In the genomic region with DNA sequence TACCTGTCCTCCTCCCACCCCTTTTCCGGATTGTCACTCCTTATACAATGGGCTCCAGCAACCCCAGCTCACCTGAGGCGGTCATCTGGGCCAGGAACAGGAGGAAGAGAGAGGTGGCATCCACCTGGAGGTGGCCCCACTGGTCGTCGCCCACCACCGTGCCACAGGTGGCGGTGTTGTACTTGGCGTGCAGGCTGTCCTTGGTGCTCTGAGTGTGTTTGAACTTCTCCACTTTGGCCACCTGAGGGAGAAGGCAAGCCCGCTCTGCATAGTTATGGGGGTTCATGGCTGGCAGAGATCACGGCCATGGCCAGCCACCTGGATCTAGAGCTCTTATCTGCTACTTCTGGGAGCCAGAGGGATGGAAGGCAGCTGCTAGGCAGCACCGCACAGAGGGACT, we compare ENCODE assay signal across 2 cellular contexts.
TF ChIP-seq lines count a peak whose summit lies in the region.

No MANE protein-coding gene starts in this region.

TF ChIP-seq in HCT116, 20 proteins besides CTCF, POLR2A, EP300 and RAD21:
- TF ChIP-seq CBX3 (IDR thresholded peaks at IDR 0.05; ENCODE audit: low read depth) (no peak), ZNF274 (IDR thresholded peaks at IDR 0.05; ENCODE audit: low read depth, low read length) (no peak), ZFX (IDR thresholded peaks at IDR 0.05) (no peak), FOSL1 (IDR thresholded peaks at IDR 0.05; ENCODE audit: low read depth) (no peak), POLR2AphosphoS5 (IDR thresholded peaks at IDR 0.05; ENCODE audit: low read depth, low read length) (no peak), SIN3A (IDR thresholded peaks at IDR 0.05; ENCODE audit: low read depth) (no peak), ELF1 (IDR thresholded peaks at IDR 0.05; ENCODE audit: borderline replicate concordance, low read depth) (no peak)
- TF ChIP-seq, protein P1, sequence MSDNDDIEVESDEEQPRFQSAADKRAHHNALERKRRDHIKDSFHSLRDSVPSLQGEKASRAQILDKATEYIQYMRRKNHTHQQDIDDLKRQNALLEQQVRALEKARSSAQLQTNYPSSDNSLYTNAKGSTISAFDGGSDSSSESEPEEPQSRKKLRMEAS (IDR thresholded peaks at IDR 0.05), result no peak

TF ChIP-seq in WTC11, 78 proteins besides CTCF, POLR2A, EP300 and RAD21 (continued from another document):
- TF ChIP-seq ZNF121 (CRISPR knock-in tag; IDR thresholded peaks at IDR 0.05) (no peak), JAZF1 (CRISPR knock-in tag; IDR thresholded peaks at IDR 0.05) (no peak), NR1H2 (CRISPR knock-in tag; IDR thresholded peaks at IDR 0.05) (no peak), NFATC4 (CRISPR knock-in tag; IDR thresholded peaks at IDR 0.05) (no peak), ZNF671 (CRISPR knock-in tag; IDR thresholded peaks at IDR 0.05) (no peak), JUN (CRISPR knock-in tag; IDR thresholded peaks at IDR 0.05) (no peak), OVOL2 (CRISPR knock-in tag; IDR thresholded peaks at IDR 0.05; ENCODE audit: borderline replicate concordance) (no peak), ZNF396 (CRISPR knock-in tag; IDR thresholded peaks at IDR 0.05; ENCODE audit: borderline replicate concordance) (no peak), ZNF416 (CRISPR knock-in tag; IDR thresholded peaks at IDR 0.05) (no peak), EMX1 (CRISPR knock-in tag; IDR thresholded peaks at IDR 0.05) (no peak)
- TF ChIP-seq, protein P2, sequence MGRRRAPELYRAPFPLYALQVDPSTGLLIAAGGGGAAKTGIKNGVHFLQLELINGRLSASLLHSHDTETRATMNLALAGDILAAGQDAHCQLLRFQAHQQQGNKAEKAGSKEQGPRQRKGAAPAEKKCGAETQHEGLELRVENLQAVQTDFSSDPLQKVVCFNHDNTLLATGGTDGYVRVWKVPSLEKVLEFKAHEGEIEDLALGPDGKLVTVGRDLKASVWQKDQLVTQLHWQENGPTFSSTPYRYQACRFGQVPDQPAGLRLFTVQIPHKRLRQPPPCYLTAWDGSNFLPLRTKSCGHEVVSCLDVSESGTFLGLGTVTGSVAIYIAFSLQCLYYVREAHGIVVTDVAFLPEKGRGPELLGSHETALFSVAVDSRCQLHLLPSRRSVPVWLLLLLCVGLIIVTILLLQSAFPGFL (CRISPR knock-in tag; IDR thresholded peaks at IDR 0.05; ENCODE audit: borderline replicate concordance), result no peak
- TF ChIP-seq, protein P3, sequence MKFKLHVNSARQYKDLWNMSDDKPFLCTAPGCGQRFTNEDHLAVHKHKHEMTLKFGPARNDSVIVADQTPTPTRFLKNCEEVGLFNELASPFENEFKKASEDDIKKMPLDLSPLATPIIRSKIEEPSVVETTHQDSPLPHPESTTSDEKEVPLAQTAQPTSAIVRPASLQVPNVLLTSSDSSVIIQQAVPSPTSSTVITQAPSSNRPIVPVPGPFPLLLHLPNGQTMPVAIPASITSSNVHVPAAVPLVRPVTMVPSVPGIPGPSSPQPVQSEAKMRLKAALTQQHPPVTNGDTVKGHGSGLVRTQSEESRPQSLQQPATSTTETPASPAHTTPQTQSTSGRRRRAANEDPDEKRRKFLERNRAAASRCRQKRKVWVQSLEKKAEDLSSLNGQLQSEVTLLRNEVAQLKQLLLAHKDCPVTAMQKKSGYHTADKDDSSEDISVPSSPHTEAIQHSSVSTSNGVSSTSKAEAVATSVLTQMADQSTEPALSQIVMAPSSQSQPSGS (CRISPR knock-in tag; IDR thresholded peaks at IDR 0.05; ENCODE audit: borderline replicate concordance, low read depth), result no peak
- TF ChIP-seq, protein P4, sequence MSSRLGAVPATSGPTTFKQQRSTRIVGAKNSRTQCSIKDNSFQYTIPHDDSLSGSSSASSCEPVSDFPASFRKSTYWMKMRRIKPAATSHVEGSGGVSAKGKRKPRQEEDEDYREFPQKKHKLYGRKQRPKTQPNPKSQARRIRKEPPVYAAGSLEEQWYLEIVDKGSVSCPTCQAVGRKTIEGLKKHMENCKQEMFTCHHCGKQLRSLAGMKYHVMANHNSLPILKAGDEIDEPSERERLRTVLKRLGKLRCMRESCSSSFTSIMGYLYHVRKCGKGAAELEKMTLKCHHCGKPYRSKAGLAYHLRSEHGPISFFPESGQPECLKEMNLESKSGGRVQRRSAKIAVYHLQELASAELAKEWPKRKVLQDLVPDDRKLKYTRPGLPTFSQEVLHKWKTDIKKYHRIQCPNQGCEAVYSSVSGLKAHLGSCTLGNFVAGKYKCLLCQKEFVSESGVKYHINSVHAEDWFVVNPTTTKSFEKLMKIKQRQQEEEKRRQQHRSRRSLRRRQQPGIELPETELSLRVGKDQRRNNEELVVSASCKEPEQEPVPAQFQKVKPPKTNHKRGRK (CRISPR knock-in tag; IDR thresholded peaks at IDR 0.05; ENCODE audit: borderline replicate concordance), result no peak
